Comparison of ENCODE assay signal across 18 cellular contexts in the genomic region with DNA sequence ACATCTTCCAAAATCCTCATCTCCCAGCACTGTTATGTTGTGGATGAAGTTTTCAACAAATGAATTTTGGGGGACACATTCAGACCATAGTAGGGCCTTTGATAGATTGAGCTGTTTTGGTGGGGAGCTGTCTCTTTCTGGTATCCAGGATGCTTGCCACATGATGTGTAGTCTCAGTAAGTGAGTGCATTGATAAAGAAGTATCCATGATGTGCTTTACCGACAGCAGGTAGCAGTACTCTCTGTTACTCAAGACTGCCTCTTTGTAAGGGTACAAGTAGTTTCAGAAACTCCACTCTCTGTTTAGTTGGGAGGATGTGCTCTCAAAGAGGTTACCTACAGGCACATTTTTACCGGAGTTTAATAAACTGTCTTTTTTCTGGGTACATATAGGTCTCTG. TPM values are rescaled to one million over a fixed set of nuclear protein-coding genes. Genes with fewer than 3 reads are reported as not detected.
DNase-seq lines count a peak whose midpoint lies in the region; ATAC-seq and TF ChIP-seq lines count a peak whose summit lies in the region.
"Had no signal": no experiment of that assay in that cellular context is flagged by ENCODE, and none has a peak within 500 bp of the region (broad histone marks: within the 10 kb centered on the region; RNA-seq: fewer than 3 reads in every experiment).

No MANE protein-coding gene starts in this region.

- CTCF ChIA-PET in activated CD4-positive, alpha-beta T cell treated with anti-CD3 and anti-CD28 coated beads for 36 hours (lab: Charles Lee) = no interaction called here
- CTCF ChIA-PET in WTC11 (lab: Charles Lee) = no interaction called here

- DNase-seq in activated CD4-positive, alpha-beta T cell treated with anti-CD3 and anti-CD28 coated beads for 36 hours = no peak
- DNase-seq in activated CD4-positive, alpha-beta T cell treated with anti-CD3 and anti-CD28 coated beads, Interleukin-2, amount 10 ng/mL, durations not matched to agents 24 days and 14 days = no peak
- DNase-seq in CD4-positive, CD25-positive, alpha-beta regulatory T cell = no peak
- DNase-seq in WTC11 (ENCODE audit: low spot score) (no peak), MG63 (no peak), left colon (no peak)
- DNase-seq in naive thymus-derived CD8-positive, alpha-beta T cell = no peak
- DNase-seq: Caco-2, EL, MM.1S, NCI-H1105, NCI-H187, NCI-H226, NCI-H524 treated with DMSO at 0.1 percent for 48 hours had no signal

- peaks cover 84% of the 10 kb centered on the region for H3K4me1 Mint-ChIP-seq in activated CD4-positive, alpha-beta T cell treated with anti-CD3 and anti-CD28 coated beads for 36 hours
- H3K4me1 Mint-ChIP-seq in activated CD4-positive, alpha-beta T cell treated with anti-CD3 and anti-CD28 coated beads, Interleukin-2, amount 10 ng/mL, durations not matched to agents 24 days and 14 days = peaks cover 52% of the 10 kb centered on the region
- H3K4me1 Mint-ChIP-seq in CD4-positive, CD25-positive, alpha-beta regulatory T cell = peaks cover 51 to 89% (median 76%) of the 10 kb centered on the region in 4 donors
- peaks cover 68% of the 10 kb centered on the region for H3K4me1 Mint-ChIP-seq in WTC11
- peaks cover 42 to 89% (median 87%) of the 10 kb centered on the region in 4 donors for H3K4me1 Mint-ChIP-seq in naive thymus-derived CD8-positive, alpha-beta T cell

- peaks cover 15% of the 10 kb centered on the region for H3K36me3 Mint-ChIP-seq in activated CD4-positive, alpha-beta T cell treated with anti-CD3 and anti-CD28 coated beads for 36 hours (ENCODE audit: low read depth)
- H3K36me3 Mint-ChIP-seq in activated CD4-positive, alpha-beta T cell treated with anti-CD3 and anti-CD28 coated beads, Interleukin-2, amount 10 ng/mL, durations not matched to agents 24 days and 14 days (ENCODE audit: low read depth) = peaks cover 5% of the 10 kb centered on the region
- H3K36me3 Mint-ChIP-seq in CD4-positive, CD25-positive, alpha-beta regulatory T cell = peaks cover 3% of the 10 kb centered on the region
- no peaks in the 10 kb centered on the region for H3K36me3 Mint-ChIP-seq in WTC11
- H3K36me3 Mint-ChIP-seq in naive thymus-derived CD8-positive, alpha-beta T cell = peaks cover 0 to 12% (median 3%) of the 10 kb centered on the region in 3 donors

- POLR2A ChIA-PET in activated CD4-positive, alpha-beta T cell treated with anti-CD3 and anti-CD28 coated beads for 36 hours (lab: Charles Lee) = interaction anchor here (0.6 kb wide), 2 partner anchors 15 to 86 kb away, joined by 3 to 7 read pairs; no protein-coding TSS in a partner anchor
- POLR2A ChIA-PET in WTC11 (lab: Charles Lee) = no interaction called here
- POLR2A ChIA-PET in naive thymus-derived CD8-positive, alpha-beta T cell (lab: Charles Lee) = no interaction called here

- H3K9me3 ChIP-seq in CD4-positive, CD25-positive, alpha-beta regulatory T cell (ENCODE audit: control insufficient read depth in 2 of 2, low read length in 2 of 2) = no peaks in the 10 kb centered on the region
- H3K9me3 ChIP-seq in MG63 = 0 out of 2 replicates have a peak, but pooled peaks cover 2% of the 10 kb centered on the region
- H3K9me3 ChIP-seq: Caco-2 had no signal

- ATAC-seq in activated CD4-positive, alpha-beta T cell treated with anti-CD3 and anti-CD28 coated beads for 36 hours = peak; percentile 59
- ATAC-seq in CD4-positive, CD25-positive, alpha-beta regulatory T cell (ENCODE audit: low read depth in 2 of 2) = peak in 1 of 2 donors; percentile 43
- ATAC-seq in WTC11 = no peak
- ATAC-seq in naive thymus-derived CD8-positive, alpha-beta T cell = peak; percentile 22 to 52
- ATAC-seq in HG02571 (IDR thresholded peaks at IDR 0.05; ENCODE audit: unreplicated experiment) = no peak
- no peak for ATAC-seq in left colon
- ATAC-seq: GM23338, HCT116 had no signal

- no peak for TF ChIP-seq CTCF in WTC11 (IDR thresholded peaks at IDR 0.05)

- no peak overlapping the region for H3K27ac ChIP-seq in CD4-positive, CD25-positive, alpha-beta regulatory T cell (ENCODE audit: insufficient read depth, low read length, poor library complexity, severe bottlenecking)
- H3K27ac ChIP-seq: 22Rv1 had no signal

- H3K4me3 Mint-ChIP-seq in activated CD4-positive, alpha-beta T cell treated with anti-CD3 and anti-CD28 coated beads for 36 hours = no peak overlapping the region
- no peak overlapping the region for H3K4me3 Mint-ChIP-seq in activated CD4-positive, alpha-beta T cell treated with anti-CD3 and anti-CD28 coated beads, Interleukin-2, amount 10 ng/mL, durations not matched to agents 24 days and 14 days
- peak overlapping the region in 3 of 4 donors; percentile 70 to 72 (median 71) for H3K4me3 Mint-ChIP-seq in CD4-positive, CD25-positive, alpha-beta regulatory T cell
- no peak overlapping the region for H3K4me3 Mint-ChIP-seq in WTC11
- peak overlapping the region in 9 of 10 donors; percentile 27 to 67 (median 52) for H3K4me3 Mint-ChIP-seq in naive thymus-derived CD8-positive, alpha-beta T cell
- H3K4me3 Mint-ChIP-seq: GM23338 had no signal

- H3K27me3 Mint-ChIP-seq in activated CD4-positive, alpha-beta T cell treated with anti-CD3 and anti-CD28 coated beads for 36 hours = no peaks in the 10 kb centered on the region
- H3K27me3 Mint-ChIP-seq in activated CD4-positive, alpha-beta T cell treated with anti-CD3 and anti-CD28 coated beads, Interleukin-2, amount 10 ng/mL, durations not matched to agents 24 days and 14 days = no peaks in the 10 kb centered on the region
- no peaks in the 10 kb centered on the region for H3K27me3 Mint-ChIP-seq in CD4-positive, CD25-positive, alpha-beta regulatory T cell
- no peaks in the 10 kb centered on the region for H3K27me3 Mint-ChIP-seq in WTC11 (ENCODE audit: low read depth)
- H3K27me3 Mint-ChIP-seq in naive thymus-derived CD8-positive, alpha-beta T cell = no peaks in the 10 kb centered on the region

- H3K36me3 ChIP-seq in CD4-positive, CD25-positive, alpha-beta regulatory T cell (ENCODE audit: control insufficient read depth, insufficient read depth, low read length) = no peaks in the 10 kb centered on the region
- H3K36me3 ChIP-seq in MG63 = peaks cover 11% of the 10 kb centered on the region

- peak overlapping the region; percentile 38 for H3K27ac Mint-ChIP-seq in activated CD4-positive, alpha-beta T cell treated with anti-CD3 and anti-CD28 coated beads for 36 hours
- H3K27ac Mint-ChIP-seq in activated CD4-positive, alpha-beta T cell treated with anti-CD3 and anti-CD28 coated beads, Interleukin-2, amount 10 ng/mL, durations not matched to agents 24 days and 14 days = no peak overlapping the region
- H3K27ac Mint-ChIP-seq in CD4-positive, CD25-positive, alpha-beta regulatory T cell = peak overlapping the region in 2 of 3 donors; percentile 70 to 75
- 0 out of 2 replicates have a peak overlapping the region, but pooled peaks have one; percentile 3 for H3K27ac Mint-ChIP-seq in WTC11
- peak overlapping the region in 9 of 10 donors; percentile 25 to 93 (median 53) for H3K27ac Mint-ChIP-seq in naive thymus-derived CD8-positive, alpha-beta T cell
- H3K27ac Mint-ChIP-seq: GM23338 had no signal

- no peaks in the 10 kb centered on the region for H3K9me3 Mint-ChIP-seq in activated CD4-positive, alpha-beta T cell treated with anti-CD3 and anti-CD28 coated beads for 36 hours (ENCODE audit: low read depth)
- H3K9me3 Mint-ChIP-seq in activated CD4-positive, alpha-beta T cell treated with anti-CD3 and anti-CD28 coated beads, Interleukin-2, amount 10 ng/mL, durations not matched to agents 24 days and 14 days = no peaks in the 10 kb centered on the region
- H3K9me3 Mint-ChIP-seq in CD4-positive, CD25-positive, alpha-beta regulatory T cell = no peaks in the 10 kb centered on the region
- no peaks in the 10 kb centered on the region for H3K9me3 Mint-ChIP-seq in WTC11
- H3K9me3 Mint-ChIP-seq in naive thymus-derived CD8-positive, alpha-beta T cell = no peaks in the 10 kb centered on the region
- H3K9me3 Mint-ChIP-seq: GM23338 had no signal

- no peaks in the 10 kb centered on the region for H3K27me3 ChIP-seq in CD4-positive, CD25-positive, alpha-beta regulatory T cell (ENCODE audit: control insufficient read depth, insufficient read depth, low read length)
- no peaks in the 10 kb centered on the region for H3K27me3 ChIP-seq in MG63

- intact Hi-C loops in activated CD4-positive, alpha-beta T cell treated with anti-CD3 and anti-CD28 coated beads for 36 hours (cut with DNase I, micrococcal nuclease) = no loop called here
- intact Hi-C loops in activated CD4-positive, alpha-beta T cell treated with anti-CD3 and anti-CD28 coated beads, Interleukin-2, amount 10 ng/mL, durations not matched to agents 24 days and 14 days (cut with micrococcal nuclease) = no loop called here
- intact Hi-C loops in left colon (cut with DNase I, micrococcal nuclease) = no loop called here

- H3K4me1 ChIP-seq in CD4-positive, CD25-positive, alpha-beta regulatory T cell (ENCODE audit: control insufficient read depth, insufficient read depth, low read length, poor library complexity, severe bottlenecking) = peaks cover 93% of the 10 kb centered on the region
- H3K4me1 ChIP-seq: Caco-2 had no signal

- H3K4me3 ChIP-seq in CD4-positive, CD25-positive, alpha-beta regulatory T cell (ENCODE audit: low read depth, low read length) = peak overlapping the region; percentile 51
- H3K4me3 ChIP-seq in MG63 = no peak overlapping the region
- H3K4me3 ChIP-seq: GM23338 had no signal

TF ChIP-seq in WTC11, 78 proteins besides CTCF, POLR2A, EP300 and RAD21 (continues in another document):
- no peak for TF ChIP-seq GRHL2 (CRISPR knock-in tag; IDR thresholded peaks at IDR 0.05; ENCODE audit: insufficient replicate concordance, severe bottlenecking)
- no peak for TF ChIP-seq NR2C2 (CRISPR knock-in tag; IDR thresholded peaks at IDR 0.05)

RNA-seq across cellular contexts. Expression of a gene that starts 26.5 kb away (rescaled TPM):
- 10 to 100 TPM; 51.1 to 76.9 TPM for total RNA-seq in activated CD4-positive, alpha-beta T cell treated with anti-CD3 and anti-CD28 coated beads for 36 hours
- 60.9 and 64.9 TPM in 2 replicates for total RNA-seq in activated CD4-positive, alpha-beta T cell treated with anti-CD3 and anti-CD28 coated beads, Interleukin-2, amount 10 ng/mL, durations not matched to agents 24 days and 14 days
- 143 TPM for total RNA-seq in CD4-positive, CD25-positive, alpha-beta regulatory T cell
- 1 to 10 TPM; 2.6 to 6.6 (median 5.6) TPM for polyA plus RNA-seq in CD4-positive, CD25-positive, alpha-beta regulatory T cell
- 54.6 to 56.5 TPM (median 54.8 TPM) in 3 replicates for total RNA-seq in WTC11 (2021)
- total RNA-seq in naive thymus-derived CD8-positive, alpha-beta T cell = 100 to 1,000 TPM; 140 to 146 TPM
- 1 to 10 TPM; 1.8 to 5.4 (median 2.2) TPM for polyA plus RNA-seq in naive thymus-derived CD8-positive, alpha-beta T cell
- 18.2 and 28.2 TPM in 2 replicates for total RNA-seq in MG63 (2014; rRNA removed; shearing (Covaris generic); ENCODE audit: low replicate concordance)
- total RNA-seq in left colon = 10 to 100 TPM; 62.0 to 62.1 TPM

Comparison
In these comparisons a context has a peak if more than half of its experiments do, and no peak if none do; other contexts are left out.
1. ATAC-seq: peak in activated CD4-positive, alpha-beta T cell treated with anti-CD3 and anti-CD28 coated beads for 36 hours (single experiment) and naive thymus-derived CD8-positive, alpha-beta T cell (2 of 2); none in WTC11 (single experiment), HG02571 (single experiment) and left colon (single experiment).
2. H3K4me3 Mint-ChIP-seq: peak in CD4-positive, CD25-positive, alpha-beta regulatory T cell (3 of 4) and naive thymus-derived CD8-positive, alpha-beta T cell (9 of 10); none in activated CD4-positive, alpha-beta T cell treated with anti-CD3 and anti-CD28 coated beads for 36 hours (single experiment), activated CD4-positive, alpha-beta T cell treated with anti-CD3 and anti-CD28 coated beads, Interleukin-2, amount 10 ng/mL, durations not matched to agents 24 days and 14 days (single experiment) and WTC11 (single experiment).